Comparison of ENCODE assay signal across 1 cellular context in genomic region chr17:79792984-79793923, GRCh38.
A peak's percentile ranks its signal among the peaks of the same experiment; 100 is the strongest.
TF ChIP-seq lines count a peak whose summit lies in the region.

No MANE protein-coding gene starts in this region.

TF ChIP-seq in H1, 55 proteins besides CTCF, POLR2A, EP300 and RAD21:
- TF ChIP-seq KDM4A (IDR thresholded peaks at IDR 0.05; ENCODE audit: low read depth, low read length, severe bottlenecking), result peak; percentile 26
- TF ChIP-seq FOSL1 (IDR thresholded peaks at IDR 0.05; ENCODE audit: insufficient read depth, low read depth, low read length), result no peak
- no peak for TF ChIP-seq SIRT6 (IDR thresholded peaks at IDR 0.05; ENCODE audit: low read length)
- TF ChIP-seq RNF2 (IDR thresholded peaks at IDR 0.05; ENCODE audit: borderline replicate concordance, low read depth, low read length, missing control alignments, poor library complexity, severe bottlenecking), result peak; percentile 97
- TF ChIP-seq RBBP5 (IDR thresholded peaks at IDR 0.05; ENCODE audit: borderline replicate concordance, low read depth, low read length), result no peak
- no peak for TF ChIP-seq NRF1 (IDR thresholded peaks at IDR 0.05; ENCODE audit: low read depth, low read length)
- TF ChIP-seq BACH1 (IDR thresholded peaks at IDR 0.05; ENCODE audit: low read length), result 0 out of 2 replicates have a peak, but pooled peaks have one; percentile 12
- no peak for TF ChIP-seq EGR1 (IDR thresholded peaks at IDR 0.05; ENCODE audit: borderline replicate concordance, low read depth, low read length)
- TF ChIP-seq CHD2 (IDR thresholded peaks at IDR 0.05; ENCODE audit: low read length), result no peak
- TF ChIP-seq SIN3A (conservative IDR thresholded peaks at IDR 0.05 in 1 of 2, IDR thresholded peaks at IDR 0.05 in 1 of 2; ENCODE audit: low read depth in 1 of 2, low read length in 2 of 2), result no peak
- peak; percentile 95 for TF ChIP-seq SUZ12 (IDR thresholded peaks at IDR 0.05; ENCODE audit: low read length)
- TF ChIP-seq EZH2 (IDR thresholded peaks at IDR 0.05; ENCODE audit: low read depth, low read length, severe bottlenecking), result peak; percentile 95
- no peak for TF ChIP-seq SRF (IDR thresholded peaks at IDR 0.05; ENCODE audit: low read depth, low read length)
- TF ChIP-seq JUND (IDR thresholded peaks at IDR 0.05; ENCODE audit: low read length), result no peak
- TF ChIP-seq TAF7 (optimal IDR thresholded peaks at IDR 0.05; ENCODE audit: borderline replicate concordance, low read depth, low read length), result no peak
- TF ChIP-seq RFX5 (IDR thresholded peaks at IDR 0.05; ENCODE audit: borderline replicate concordance, low read depth, low read length), result no peak
- TF ChIP-seq CREB1 (IDR thresholded peaks at IDR 0.05), result no peak
- no peak for TF ChIP-seq CHD1 (IDR thresholded peaks at IDR 0.05; ENCODE audit: low read depth, low read length)
- TF ChIP-seq JUN (IDR thresholded peaks at IDR 0.05; ENCODE audit: low read depth, low read length), result no peak
- TF ChIP-seq SP1 (IDR thresholded peaks at IDR 0.05; ENCODE audit: low read depth, low read length), result no peak
- no peak for TF ChIP-seq BRCA1 (IDR thresholded peaks at IDR 0.05; ENCODE audit: low read depth, low read length)
- no peak for TF ChIP-seq POU5F1 (IDR thresholded peaks at IDR 0.05; ENCODE audit: low read depth, low read length)
- 0 out of 2 replicates have a peak, but pooled peaks have one; percentile 10 for TF ChIP-seq MAX (IDR thresholded peaks at IDR 0.05)
- TF ChIP-seq SAP30 (IDR thresholded peaks at IDR 0.05; ENCODE audit: insufficient read depth, insufficient replicate concordance, low read length), result no peak
- TF ChIP-seq KDM5A (IDR thresholded peaks at IDR 0.05; ENCODE audit: low read length), result no peak
- TF ChIP-seq RXRA (IDR thresholded peaks at IDR 0.05; ENCODE audit: insufficient read depth, low read depth, low read length), result no peak
- no peak for TF ChIP-seq ZNF274 (IDR thresholded peaks at IDR 0.05; ENCODE audit: borderline replicate concordance, extremely low read depth, low read length)
- no peak for TF ChIP-seq GTF2F1 (IDR thresholded peaks at IDR 0.05; ENCODE audit: borderline replicate concordance, low read depth, low read length)
- TF ChIP-seq ASH2L (IDR thresholded peaks at IDR 0.05; ENCODE audit: low read length), result no peak
- no peak for TF ChIP-seq CTBP2 (IDR thresholded peaks at IDR 0.05; ENCODE audit: borderline replicate concordance, insufficient read depth, insufficient read length, low read length)
